Comparison of ENCODE assay signal across 15 cellular contexts in the genomic region with DNA sequence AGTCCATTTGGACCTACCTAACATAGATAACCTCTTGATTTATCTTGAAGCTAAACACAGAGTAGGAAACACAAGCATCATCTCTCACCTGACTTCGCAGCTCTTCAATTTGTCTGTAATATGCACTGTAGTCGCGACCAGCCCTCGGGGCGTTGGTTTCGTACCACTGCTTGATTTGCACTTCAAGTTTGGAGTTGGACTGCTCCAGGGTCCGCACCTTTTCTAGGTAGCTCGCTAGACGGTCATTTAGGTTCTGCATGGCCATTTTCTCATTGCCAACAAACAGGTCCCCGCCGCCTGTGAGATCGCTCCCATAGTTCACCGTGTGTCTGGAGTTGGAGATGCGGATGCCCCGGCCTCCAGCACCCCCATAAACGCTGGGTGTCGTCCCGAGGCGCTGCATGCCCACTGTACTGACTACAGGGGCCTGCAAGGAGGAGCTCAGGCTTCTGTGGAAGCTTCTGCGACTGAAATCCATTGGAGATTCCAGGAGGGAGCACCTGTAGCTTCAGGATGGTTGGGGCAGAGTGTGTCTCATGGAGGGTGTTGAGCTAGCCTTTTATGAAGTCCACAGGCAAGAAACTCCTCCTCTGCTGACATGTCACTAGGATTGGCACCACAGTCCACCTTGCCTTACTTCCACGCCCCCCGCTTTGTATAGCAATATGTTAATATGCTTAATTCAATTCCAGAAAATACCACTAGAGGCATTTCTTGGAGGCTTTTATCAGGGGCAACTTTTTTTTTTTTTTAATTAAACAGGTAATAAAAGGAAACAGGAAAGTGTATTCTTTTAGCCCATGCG. TPM values are rescaled to one million over a fixed set of nuclear protein-coding genes. Genes with fewer than 3 reads are reported as not detected.
A peak's percentile ranks its signal among the peaks of the same experiment; 100 is the strongest.
DNase-seq lines count a peak whose midpoint lies in the region; ATAC-seq, FAIRE-seq and TF ChIP-seq lines count a peak whose summit lies in the region.
"Had no signal": no experiment of that assay in that cellular context is flagged by ENCODE, and none has a peak within 500 bp of the region (broad histone marks: within the 10 kb centered on the region; RNA-seq: fewer than 3 reads in every experiment).

A gene with protein sequence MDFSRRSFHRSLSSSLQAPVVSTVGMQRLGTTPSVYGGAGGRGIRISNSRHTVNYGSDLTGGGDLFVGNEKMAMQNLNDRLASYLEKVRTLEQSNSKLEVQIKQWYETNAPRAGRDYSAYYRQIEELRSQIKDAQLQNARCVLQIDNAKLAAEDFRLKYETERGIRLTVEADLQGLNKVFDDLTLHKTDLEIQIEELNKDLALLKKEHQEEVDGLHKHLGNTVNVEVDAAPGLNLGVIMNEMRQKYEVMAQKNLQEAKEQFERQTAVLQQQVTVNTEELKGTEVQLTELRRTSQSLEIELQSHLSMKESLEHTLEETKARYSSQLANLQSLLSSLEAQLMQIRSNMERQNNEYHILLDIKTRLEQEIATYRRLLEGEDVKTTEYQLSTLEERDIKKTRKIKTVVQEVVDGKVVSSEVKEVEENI (minus strand): TSS at position 535 of the 805 bp plus-strand sequence. CDS start 57 bp downstream, at position 478.

- peaks cover 0 to 13% of the 10 kb centered on the region in 2 experiments; a peak in 2 of 4 replicates for H3K4me1 ChIP-seq in HCT116 (ENCODE audit: control insufficient read depth in 1 of 2, insufficient read depth in 2 of 2, low read length in 2 of 2)
- no peaks in the 10 kb centered on the region for H3K4me1 ChIP-seq in RWPE2 (ENCODE audit: insufficient read depth, poor library complexity, severe bottlenecking)
- no peaks in the 10 kb centered on the region for H3K4me1 ChIP-seq in keratinocyte (ENCODE audit: control insufficient read depth, extremely low read depth, insufficient read depth, low read length)

- CTCF ChIA-PET in HCT116 (lab: Charles Lee) = interaction anchor here (1.4 kb wide), 1 partner anchor 11 kb away, joined by 6 read pairs; no protein-coding TSS in a partner anchor

- H4K20me1 ChIP-seq in HCT116 (ENCODE audit: insufficient read depth) (no peaks in the 10 kb centered on the region), keratinocyte (ENCODE audit: control insufficient read depth, extremely low read depth, insufficient read depth, low read length) (no peaks in the 10 kb centered on the region)
- H4K20me1 ChIP-seq: BLaER1 treated with 17β-estradiol and CSF1 and Interleukin-3, amounts not matched to agents 10 nM and 100 nM had no signal

- TF ChIP-seq RAD21 in HCT116 (IDR thresholded peaks at IDR 0.05; ENCODE audit: low read depth) = no peak

- H3K9ac ChIP-seq in HCT116 (ENCODE audit: low read length) = no peak within 1 kb of the TSS
- no peak within 1 kb of the TSS for H3K9ac ChIP-seq in keratinocyte (ENCODE audit: control insufficient read depth, extremely low read depth, insufficient read depth, low read length)
- H3K9ac ChIP-seq: BLaER1 treated with 17β-estradiol and CSF1 and Interleukin-3, amounts not matched to agents 10 nM and 100 nM had no signal

- TF ChIP-seq CTCF in HCT116 (IDR thresholded peaks at IDR 0.05 in 2 of 3, conservative IDR thresholded peaks at IDR 0.05 in 1 of 3; ENCODE audit: borderline replicate concordance in 1 of 3, insufficient read depth in 1 of 3, low read depth in 2 of 3, low read length in 2 of 3) (peak in 2 of 3 experiments; percentile 32 to 52; a peak in 2 of 6 replicates), RWPE2 (IDR thresholded peaks at IDR 0.05; ENCODE audit: poor library complexity, severe bottlenecking) (peak; percentile 28), keratinocyte (optimal IDR thresholded peaks at IDR 0.05 in 1 of 3, IDR thresholded peaks at IDR 0.05 in 1 of 3, conservative IDR thresholded peaks at IDR 0.05 in 1 of 3; ENCODE audit: extremely low read depth in 1 of 3, insufficient read depth in 2 of 3, low read length in 3 of 3) (peak in 2 of 3 experiments; percentile 6 to 20)

- H3K27ac ChIP-seq in HCT116 (ENCODE audit: low read depth, low read length) = no peak within 1 kb of the TSS
- H3K27ac ChIP-seq in RWPE2 (ENCODE audit: poor library complexity, severe bottlenecking) = no peak within 1 kb of the TSS
- H3K27ac ChIP-seq in keratinocyte (ENCODE audit: control insufficient read depth, insufficient read depth, low read length) = no peak within 1 kb of the TSS
- no peak within 1 kb of the TSS for H3K27ac ChIP-seq in substantia nigra (ENCODE audit: low read depth, low read length, poor library complexity, severe bottlenecking)
- H3K27ac ChIP-seq: BLaER1 treated with 17β-estradiol and CSF1 and Interleukin-3, amounts not matched to agents 10 nM and 100 nM had no signal

- POLR2A ChIA-PET in HCT116 (lab: Charles Lee) = interaction anchor here (1.0 kb wide), 1 partner anchor 17 kb away, joined by 3 read pairs; no protein-coding TSS in a partner anchor

- H2AFZ ChIP-seq in HCT116 (ENCODE audit: low read depth, low read length, poor library complexity, severe bottlenecking) (peak within 1 kb of the TSS; percentile 40), keratinocyte (ENCODE audit: control insufficient read depth, low read length) (no peak within 1 kb of the TSS)

- no peaks in the 10 kb centered on the region for H3K9me2 ChIP-seq in HCT116 (ENCODE audit: insufficient read depth)

- in situ Hi-C loops in ACHN (cut with HindIII; ENCODE audit: low pct_ligation_motif_present, low pct_unique_long_range_greater_than_20kb, low sequenced_read_pairs) = no loop called here

- DNase-seq in ACHN (peak; percentile 24), HCT116 (ENCODE audit: low read depth, low spot score) (no peak), RWPE2 (ENCODE audit: low spot score) (no peak), keratinocyte (ENCODE audit: low read depth, low spot score) (no peak), substantia nigra (lab: John Stamatoyannopoulos, UW) (no peak), kidney tubule cell (ENCODE audit: low spot score) (no peak)
- no peak for DNase-seq in stimulated activated naive CD4-positive, alpha-beta T cell (lab: John Stamatoyannopoulos, UW)
- DNase-seq: activated CD4-positive, CD25-positive, alpha-beta regulatory T cell treated with anti-CD3 and anti-CD28 coated beads, Interleukin-2, amount 50 U/mL, for 72 hours; effector memory CD8-positive, alpha-beta T cell; NCI-H1105; posterior cingulate gyrus; stimulated activated CD4-positive, alpha-beta T cell treated with anti-CD3 and anti-CD28 coated beads, Interleukin-2, amount 100 ng/mL, for 48 hours; stimulated activated naive CD8-positive, alpha-beta T cell treated with anti-CD3 and anti-CD28 coated beads, Interleukin-15, Interleukin-2, amounts not matched to agents 100 U/mL and 50 U/mL, for 24 hours had no signal

- H3K79me2 ChIP-seq in HCT116 (ENCODE audit: insufficient read depth, low read length) = no peaks in the 10 kb centered on the region
- no peaks in the 10 kb centered on the region for H3K79me2 ChIP-seq in keratinocyte (ENCODE audit: control insufficient read depth, insufficient read depth, low read length)

- H3K27me3 ChIP-seq in HCT116 (ENCODE audit: insufficient read depth, low read length) = no peaks in the 10 kb centered on the region
- no peaks in the 10 kb centered on the region for H3K27me3 ChIP-seq in RWPE2 (ENCODE audit: insufficient read depth, poor library complexity, severe bottlenecking)
- peaks cover 3% of the 10 kb centered on the region for H3K27me3 ChIP-seq in keratinocyte (ENCODE audit: control insufficient read depth, extremely low read depth, insufficient read depth, low read length)
- H3K27me3 ChIP-seq: BLaER1 treated with 17β-estradiol and CSF1 and Interleukin-3, amounts not matched to agents 10 nM and 100 nM had no signal

- H3K9me3 ChIP-seq in HCT116 (ENCODE audit: control insufficient read depth in 1 of 2, insufficient read depth in 1 of 2, low read depth in 1 of 2, low read length in 2 of 2) (no peaks in the 10 kb centered on the region), RWPE2 (ENCODE audit: severe bottlenecking) (no peaks in the 10 kb centered on the region), keratinocyte (ENCODE audit: control insufficient read depth, low read depth, low read length) (no peaks in the 10 kb centered on the region)
- H3K9me3 ChIP-seq: BLaER1 treated with 17β-estradiol and CSF1 and Interleukin-3, amounts not matched to agents 10 nM and 100 nM had no signal

- no peaks in the 10 kb centered on the region for H3K9me1 ChIP-seq in keratinocyte (ENCODE audit: control insufficient read depth, extremely low read depth, insufficient read depth, low read length)

- dilution Hi-C loops in keratinocyte (cut with MboI; ENCODE audit: extremely low pct_ligation_motif_present, low sequenced_read_pairs) = no loop called here

- H3K4me2 ChIP-seq in HCT116 (ENCODE audit: low read length) (no peak within 1 kb of the TSS), keratinocyte (ENCODE audit: control insufficient read depth, extremely low read depth, insufficient read depth, low read depth, low read length) (no peak within 1 kb of the TSS)
- H3K4me2 ChIP-seq: BLaER1 treated with 17β-estradiol and CSF1 and Interleukin-3, amounts not matched to agents 10 nM and 100 nM had no signal

- BruUV-seq in HCT116 (replicated peaks; lab: Mats Ljungman, UMichigan) = TSS peak; percentile 38

- FAIRE-seq in keratinocyte (lab: Jason Lieb, UNC) = no peak

- H3K4me3 ChIP-seq in HCT116 (replicated peaks in 1 of 2; ENCODE audit: low read depth in 1 of 2, low read length in 2 of 2) (no peak within 1 kb of the TSS), RWPE2 (ENCODE audit: severe bottlenecking) (no peak within 1 kb of the TSS), keratinocyte (ENCODE audit: control insufficient read depth in 2 of 3, extremely low read depth in 1 of 3, insufficient read depth in 2 of 3, low read depth in 1 of 3, low read length in 3 of 3) (no peak within 1 kb of the TSS)
- H3K4me3 ChIP-seq: BLaER1 treated with 17β-estradiol and CSF1 and Interleukin-3, amounts not matched to agents 10 nM and 100 nM had no signal

- intact Hi-C loops in HCT116 (cut with micrococcal nuclease) = no loop called here

- RAD21 ChIA-PET in HCT116 (lab: Charles Lee; ENCODE audit: low non-redundant PET in 1 of 2, low total read pairs in 2 of 2, uncharacterized antibody in 2 of 2, unreplicated experiment in 2 of 2) = interaction anchor here in 1 of 2 experiments (0.6 kb wide), 1 partner anchor 32 kb away, joined by 3 read pairs; no protein-coding TSS in a partner anchor

- ATAC-seq in HCT116 = peak; percentile 73
- ATAC-seq in RWPE2 (ENCODE audit: low read depth) = no peak
- no peak for ATAC-seq in GM19452 (IDR thresholded peaks at IDR 0.05; ENCODE audit: unreplicated experiment)
- ATAC-seq: effector memory CD8-positive, alpha-beta T cell; stimulated activated naive CD8-positive, alpha-beta T cell treated with anti-CD3 and anti-CD28 coated beads, Interleukin-15, Interleukin-2, amounts not matched to agents 100 U/mL and 50 U/mL, for 24 hours had no signal

- H3K36me3 ChIP-seq in HCT116 (ENCODE audit: control insufficient read depth in 1 of 2, insufficient read depth in 2 of 2, low read length in 2 of 2) (no peaks in the 10 kb centered on the region), RWPE2 (ENCODE audit: low read depth) (no peaks in the 10 kb centered on the region), keratinocyte (ENCODE audit: control insufficient read depth in 2 of 2, extremely low read depth in 1 of 2, insufficient read depth in 2 of 2, low read length in 2 of 2) (no peaks in the 10 kb centered on the region)
- H3K36me3 ChIP-seq: BLaER1 treated with 17β-estradiol and CSF1 and Interleukin-3, amounts not matched to agents 10 nM and 100 nM had no signal

- no peak for TF ChIP-seq POLR2A in HCT116 (IDR thresholded peaks at IDR 0.05; ENCODE audit: borderline replicate concordance, extremely low read depth, insufficient read depth, insufficient read length)

RNA-seq across cellular contexts. Expression of the gene that starts here (rescaled TPM):
- 1.5 TPM for total RNA-seq in HCT116 (2021; ENCODE audit: unreplicated experiment)
- 0.40 and 0.49 TPM in 2 replicates for polyA plus RNA-seq in HCT116 (2012)
- not detected in 3 replicates for polyA plus RNA-seq in keratinocyte
- polyA plus RNA-seq in keratinocyte (2011; ENCODE audit: low read depth) = 0.40 TPM
- not detected in 2 replicates for polyA plus RNA-seq in keratinocyte (2011; cell fraction: cytosol; rRNA removed)
- polyA plus RNA-seq in keratinocyte (2011; cell fraction: nucleus; rRNA removed) = not detected in 2 replicates
- not detected in 2 replicates for polyA plus RNA-seq in keratinocyte (2012; ENCODE audit: low replicate concordance)
- polyA minus RNA-seq in keratinocyte = not detected in 3 replicates
- polyA minus RNA-seq in keratinocyte (2011; cell fraction: cytosol; rRNA and poly(A)+ RNA removed) = not detected
- not detected in 2 replicates for polyA minus RNA-seq in keratinocyte (2011; cell fraction: nucleus; rRNA and poly(A)+ RNA removed)
